Comparison of ENCODE assay signal across 20 cellular contexts in genomic region chr9:88685966-88686365, GRCh38.
"Had no signal": no experiment of that assay in that cellular context is flagged by ENCODE, and none has a peak within 500 bp of the region (broad histone marks: within the 10 kb centered on the region; RNA-seq: fewer than 3 reads in every experiment).

No MANE protein-coding gene starts in this region.

- DNase-seq: naive thymus-derived CD8-positive, alpha-beta T cell; nephron progenitor cell; occipital lobe; ovary; posterior cingulate gyrus; psoas muscle; right cardiac atrium; right lobe of liver; sigmoid colon; small intestine; stimulated activated CD4-positive, alpha-beta T cell treated with anti-CD3 and anti-CD28 coated beads, Interleukin-15, amount 100 ng/mL, for 24 hours; stimulated activated CD4-positive, alpha-beta T cell treated with anti-CD3 and anti-CD28 coated beads, Interleukin-2, amount 100 ng/mL, for 24 hours; stimulated activated CD4-positive, alpha-beta T cell treated with anti-CD3 and anti-CD28 coated beads, Interleukin-2, amount 100 ng/mL, for 48 hours; stimulated activated CD4-positive, alpha-beta T cell treated with anti-CD3 and anti-CD28 coated beads, Interleukin-4, amount 100 ng/mL, for 24 hours; stimulated activated naive B cell treated with anti-CD40 and anti-IgM and Interleukin-4, amounts not matched to agents 10 μg/mL and 1 μg/mL and 100 μg/mL, for 72 hours; stimulated activated naive CD4-positive, alpha-beta T cell treated with Interleukin-2 at 50 U/mL for 16 hours; stomach; thyroid gland; trophoblast cell had no signal

- ATAC-seq: naive thymus-derived CD8-positive, alpha-beta T cell; psoas muscle; right lobe of liver; stimulated activated effector memory CD8-positive, alpha-beta T cell treated with anti-CD3 and anti-CD28 coated beads, Interleukin-12 subunit alpha, Interleukin-12 subunit beta, amount 100 ng/mL, for 72 hours; stimulated activated naive B cell treated with anti-CD40 and anti-IgM and Interleukin-4, amounts not matched to agents 10 μg/mL and 1 μg/mL and 100 μg/mL, for 72 hours had no signal
